ENCODE assay signal across 1 cellular context in genomic region chr13:43293986-43294880, GRCh38.
TF ChIP-seq lines count a peak whose summit lies in the region.

No MANE protein-coding gene starts in this region.

TF ChIP-seq in IMR-90, 13 proteins besides CTCF, POLR2A, EP300 and RAD21 (continued from another document):
- TF ChIP-seq ELK1 (IDR thresholded peaks at IDR 0.05; ENCODE audit: borderline replicate concordance, low read depth, low read length) = no peak
- no peak for TF ChIP-seq RFX5 (IDR thresholded peaks at IDR 0.05; ENCODE audit: low read depth, low read length)
